ENCODE assay signal across 10 cellular contexts in genomic region chr5:9924614-9925013, GRCh38.
A peak's percentile ranks its signal among the peaks of the same experiment; 100 is the strongest.
DNase-seq lines count a peak whose midpoint lies in the region; ATAC-seq and TF ChIP-seq lines count a peak whose summit lies in the region.
"Had no signal": no experiment of that assay in that cellular context is flagged by ENCODE, and none has a peak within 500 bp of the region (broad histone marks: within the 10 kb centered on the region; RNA-seq: fewer than 3 reads in every experiment).

No MANE protein-coding gene starts in this region.

- DNase-seq in GM13977 (ENCODE audit: low spot score) (peak; percentile 6), SIG-M5 treated with dmso at 0.1 percent for 504 hours (lab: John Stamatoyannopoulos, UW; ENCODE audit: unreplicated experiment) (peak; percentile 81), lower lobe of right lung (no peak), inferior parietal cortex (ENCODE audit: extremely low spot score) (no peak), NCI-H187 (lab: John Stamatoyannopoulos, UW) (no peak), GDM1 (lab: John Stamatoyannopoulos, UW) (no peak), KG1 (lab: John Stamatoyannopoulos, UW) (no peak)
- DNase-seq: left ventricle myocardium superior had no signal

- no peak overlapping the region for H3K4me3 ChIP-seq in lower lobe of right lung

- H3K36me3 ChIP-seq in lower lobe of right lung, result no peaks in the 10 kb centered on the region

- H3K27ac ChIP-seq in lower lobe of right lung, result no peak overlapping the region

- TF ChIP-seq CTCF in GM13977 (IDR thresholded peaks at IDR 0.05; ENCODE audit: extremely low read depth, insufficient read depth, missing control alignments) (no peak), lower lobe of right lung (IDR thresholded peaks at IDR 0.05) (no peak)

- H3K27me3 ChIP-seq in lower lobe of right lung (ENCODE audit: low read depth), result no peaks in the 10 kb centered on the region

- H3K9me3 ChIP-seq in lower lobe of right lung, result peaks cover 8% of the 10 kb centered on the region

- intact Hi-C loops in lower lobe of right lung (cut with DNase I), result no loop called here

- ATAC-seq in HG03060 (IDR thresholded peaks at IDR 0.05; ENCODE audit: low read depth, unreplicated experiment) (peak; percentile 96), lower lobe of right lung (peak; percentile 51 to 84)
- ATAC-seq: left ventricle myocardium superior; stimulated activated memory B cell treated with anti-CD40 and anti-IgM and Interleukin-4, amounts not matched to agents 10 μg/mL and 1 μg/mL and 100 μg/mL, for 72 hours had no signal

- no peaks in the 10 kb centered on the region for H3K4me1 ChIP-seq in lower lobe of right lung

- in situ Hi-C loops in GM13977 (cut with MboI; ENCODE audit: low pct_unique_long_range_greater_than_20kb, low sequenced_read_pairs, unreplicated experiment), result no loop called here

Comparison
In these comparisons a context has a peak if more than half of its experiments do, and no peak if none do; other contexts are left out.
1. DNase-seq: peak in GM13977 (single experiment) and SIG-M5 treated with dmso at 0.1 percent for 504 hours (single experiment); none in lower lobe of right lung (single experiment), inferior parietal cortex (single experiment), NCI-H187 (0 of 2), GDM1 (single experiment) and KG1 (single experiment).